Comparison of ENCODE assay signal across 1 cellular context in genomic region chr1:244970661-244971523, GRCh38.
A peak's percentile ranks its signal among the peaks of the same experiment; 100 is the strongest.
TF ChIP-seq lines count a peak whose summit lies in the region.

No MANE protein-coding gene starts in this region.

TF ChIP-seq in K562, 482 proteins besides CTCF, POLR2A, EP300 and RAD21 (continued from another document and continues in another):
- TF ChIP-seq HINFP (tag; conservative IDR thresholded peaks at IDR 0.05; ENCODE audit: low read depth): no peak
- no peak for TF ChIP-seq RBM17 (IDR thresholded peaks at IDR 0.05; ENCODE audit: borderline replicate concordance, low read depth, low read length)
- peak; percentile 93 for TF ChIP-seq POLR2G (IDR thresholded peaks at IDR 0.05; ENCODE audit: low read depth, low read length)
- no peak for TF ChIP-seq HSF4 (CRISPR knock-in tag; IDR thresholded peaks at IDR 0.05; ENCODE audit: borderline replicate concordance)
- TF ChIP-seq ZBTB34 (CRISPR knock-in tag; IDR thresholded peaks at IDR 0.05): no peak
- TF ChIP-seq FOXJ2 (tag; IDR thresholded peaks at IDR 0.05): peak; percentile 88
- no peak for TF ChIP-seq HIVEP1 (CRISPR knock-in tag; IDR thresholded peaks at IDR 0.05)
- no peak for TF ChIP-seq ZNF75A (CRISPR knock-in tag; IDR thresholded peaks at IDR 0.05)
- no peak for TF ChIP-seq BRF2 (IDR thresholded peaks at IDR 0.05; ENCODE audit: borderline replicate concordance, insufficient read depth, insufficient read length)
- TF ChIP-seq MGA (IDR thresholded peaks at IDR 0.05): peak; percentile 77
- no peak for TF ChIP-seq ZNF780A (CRISPR knock-in tag; IDR thresholded peaks at IDR 0.05)
- peak; percentile 86 for TF ChIP-seq E2F8 (IDR thresholded peaks at IDR 0.05; ENCODE audit: low read depth, partially characterized antibody)
- TF ChIP-seq GTF2F1 (IDR thresholded peaks at IDR 0.05; ENCODE audit: low read depth, low read length): peak; percentile 79; the same call in 1 of the 2 replicates
- no peak; the same call in 1 of the 2 replicates for TF ChIP-seq SMARCA4 (IDR thresholded peaks at IDR 0.05)
- no peak for TF ChIP-seq PRDM10 (IDR thresholded peaks at IDR 0.05; ENCODE audit: partially characterized antibody)
- no peak for TF ChIP-seq SRSF9 (IDR thresholded peaks at IDR 0.05; ENCODE audit: borderline replicate concordance, low read depth, low read length)
- TF ChIP-seq MAFG (tag; conservative IDR thresholded peaks at IDR 0.05): no peak
- peak; percentile 96 for TF ChIP-seq FIP1L1 (IDR thresholded peaks at IDR 0.05; ENCODE audit: low read depth, low read length, poor library complexity, severe bottlenecking)
- TF ChIP-seq FOXJ3 (CRISPR knock-in tag; IDR thresholded peaks at IDR 0.05): no peak; the same call in 1 of the 2 replicates
- TF ChIP-seq CBFA2T2 (conservative IDR thresholded peaks at IDR 0.05): peak; percentile 30; the same call in 1 of the 2 replicates
- TF ChIP-seq CHAMP1 (IDR thresholded peaks at IDR 0.05): no peak; the same call in 1 of the 2 replicates
- TF ChIP-seq ZNF717 (CRISPR knock-in tag; IDR thresholded peaks at IDR 0.05): no peak
- no peak for TF ChIP-seq ZNF551 (CRISPR knock-in tag; IDR thresholded peaks at IDR 0.05)
- TF ChIP-seq ARNT (IDR thresholded peaks at IDR 0.05): no peak; a peak in 1 of 4 replicates
- TF ChIP-seq CTCFL (IDR thresholded peaks at IDR 0.05; ENCODE audit: borderline replicate concordance, insufficient read depth, low read depth, low read length, poor library complexity, severe bottlenecking): peak; percentile 95
